Comparison of ENCODE assay signal across 10 cellular contexts in genomic region chr9:112858625-112859147, GRCh38. TPM values are rescaled to one million over a fixed set of nuclear protein-coding genes. Genes with fewer than 3 reads are reported as not detected.
DNase-seq lines count a peak whose midpoint lies in the region; ATAC-seq and TF ChIP-seq lines count a peak whose summit lies in the region.
"Had no signal": no experiment of that assay in that cellular context is flagged by ENCODE, and none has a peak within 500 bp of the region (broad histone marks: within the 10 kb centered on the region; RNA-seq: fewer than 3 reads in every experiment).

No MANE protein-coding gene starts in this region.

- CTCF ChIA-PET in CD8-positive, alpha-beta memory T cell (lab: Charles Lee), result no interaction called here

- peak overlapping the region; percentile 43 for H3K27ac Mint-ChIP-seq in T-helper 17 cell
- peak overlapping the region in 2 of 8 donors; percentile 19 to 38 for H3K27ac Mint-ChIP-seq in CD8-positive, alpha-beta memory T cell
- H3K27ac Mint-ChIP-seq: activated CD4-positive, alpha-beta T cell treated with anti-CD3 and anti-CD28 coated beads for 36 hours had no signal

- H3K9me3 ChIP-seq in T-helper 17 cell (ENCODE audit: control insufficient read depth, low read length, poor library complexity, severe bottlenecking) (no peaks in the 10 kb centered on the region), psoas muscle (no peaks in the 10 kb centered on the region)
- no peaks in the 10 kb centered on the region for H3K9me3 ChIP-seq in CD8-positive, alpha-beta memory T cell (ENCODE audit: low read length)

- peaks cover 10% of the 10 kb centered on the region for H3K4me1 ChIP-seq in psoas muscle
- no peaks in the 10 kb centered on the region for H3K4me1 ChIP-seq in CD8-positive, alpha-beta memory T cell (ENCODE audit: insufficient read depth, low read length)
- H3K4me1 ChIP-seq: foreskin keratinocyte had no signal

- no peaks in the 10 kb centered on the region for H3K36me3 ChIP-seq in psoas muscle (ENCODE audit: insufficient read depth in 1 of 2, low read depth in 1 of 2)
- no peaks in the 10 kb centered on the region for H3K36me3 ChIP-seq in CD8-positive, alpha-beta memory T cell (ENCODE audit: insufficient read depth, low read length)

- peaks cover 14% of the 10 kb centered on the region for H3K4me1 Mint-ChIP-seq in T-helper 17 cell
- H3K4me1 Mint-ChIP-seq in CD8-positive, alpha-beta memory T cell, result peaks cover 8 to 13% (median 11%) of the 10 kb centered on the region in 3 donors

- H3K27me3 ChIP-seq in psoas muscle (ENCODE audit: insufficient read depth in 3 of 3, low read length in 2 of 3), result no peaks in the 10 kb centered on the region
- H3K27me3 ChIP-seq in CD8-positive, alpha-beta memory T cell (ENCODE audit: insufficient read depth, low read length, poor library complexity, severe bottlenecking), result no peaks in the 10 kb centered on the region
- H3K27me3 ChIP-seq: foreskin keratinocyte had no signal

- WGBS in psoas muscle, 3 donors, result 61 to 71% (median 67%) methylated on average over 6 of the region's 6 CpGs

- POLR2A ChIA-PET in CD8-positive, alpha-beta memory T cell (lab: Charles Lee), result no interaction called here

- TF ChIP-seq CTCF in psoas muscle (IDR thresholded peaks at IDR 0.05), result no peak

- H3K4me3 ChIP-seq in psoas muscle, result no peak overlapping the region
- no peak overlapping the region for H3K4me3 ChIP-seq in CD8-positive, alpha-beta memory T cell (ENCODE audit: low read length)

- H3K27me3 Mint-ChIP-seq in T-helper 17 cell, result no peaks in the 10 kb centered on the region
- H3K27me3 Mint-ChIP-seq in CD8-positive, alpha-beta memory T cell, result no peaks in the 10 kb centered on the region
- H3K27me3 Mint-ChIP-seq: activated CD4-positive, alpha-beta T cell treated with anti-CD3 and anti-CD28 coated beads for 36 hours had no signal

- intact Hi-C loops in psoas muscle (cut with DNase I), result no loop called here

- no peaks in the 10 kb centered on the region for H3K9me3 Mint-ChIP-seq in CD8-positive, alpha-beta memory T cell

- no peak overlapping the region for H3K27ac ChIP-seq in psoas muscle
- no peak overlapping the region for H3K27ac ChIP-seq in CD8-positive, alpha-beta memory T cell (ENCODE audit: low read depth, low read length)
- H3K27ac ChIP-seq: foreskin keratinocyte had no signal

- DNase-seq in T-helper 17 cell (no peak), pons (ENCODE audit: low spot score) (peak; percentile 77), psoas muscle (no peak), NCI-H2227 (lab: John Stamatoyannopoulos, UW; ENCODE audit: unreplicated experiment) (no peak), EL (no peak)
- DNase-seq in CD8-positive, alpha-beta memory T cell, result no peak
- DNase-seq: activated CD4-positive, alpha-beta T cell treated with anti-CD3 and anti-CD28 coated beads for 36 hours; foreskin keratinocyte had no signal

- H3K36me3 Mint-ChIP-seq in T-helper 17 cell (ENCODE audit: low read depth), result peaks cover 6% of the 10 kb centered on the region
- peaks cover 4 to 27% (median 18%) of the 10 kb centered on the region in 3 donors for H3K36me3 Mint-ChIP-seq in CD8-positive, alpha-beta memory T cell

- no peak overlapping the region for H3K4me3 Mint-ChIP-seq in T-helper 17 cell
- no peak overlapping the region for H3K4me3 Mint-ChIP-seq in CD8-positive, alpha-beta memory T cell
- H3K4me3 Mint-ChIP-seq: activated CD4-positive, alpha-beta T cell treated with anti-CD3 and anti-CD28 coated beads for 36 hours had no signal

- ATAC-seq in GM19043 (IDR thresholded peaks at IDR 0.05; ENCODE audit: low read depth, unreplicated experiment), result peak; percentile 56
- ATAC-seq in HG02973 (IDR thresholded peaks at IDR 0.05; ENCODE audit: unreplicated experiment), result peak; percentile 74
- ATAC-seq in T-helper 17 cell, result peak; percentile 58
- ATAC-seq in psoas muscle, result no peak
- ATAC-seq: activated CD4-positive, alpha-beta T cell treated with anti-CD3 and anti-CD28 coated beads for 36 hours; foreskin keratinocyte had no signal

RNA-seq across cellular contexts. Expression of gene SLC46A2, which starts 32.0 kb away (rescaled TPM):
- total RNA-seq in T-helper 17 cell (under 1 TPM in 1 of 2 donors, not detected in 1; 0.47 TPM), psoas muscle (not detected)
- under 1 TPM in 1 of 3 donors, not detected in 2; 0.01 TPM for polyA plus RNA-seq in psoas muscle
- total RNA-seq in CD8-positive, alpha-beta memory T cell, result not detected
- not detected for polyA plus RNA-seq in CD8-positive, alpha-beta memory T cell
- total RNA-seq: activated CD4-positive, alpha-beta T cell treated with anti-CD3 and anti-CD28 coated beads for 36 hours; foreskin keratinocyte had no signal
- polyA plus RNA-seq: foreskin keratinocyte had no signal

Comparison
In these comparisons a context has a peak if more than half of its experiments do, and no peak if none do; other contexts are left out.
1. ATAC-seq: peak in GM19043 (single experiment), HG02973 (single experiment) and T-helper 17 cell (single experiment); none in psoas muscle (0 of 4).